ENCODE assay signal across 10 cellular contexts in genomic region chr14:68863610-68864300, GRCh38.
"Had no signal": no experiment of that assay in that cellular context is flagged by ENCODE, and none has a peak within 500 bp of the region (broad histone marks: within the 10 kb centered on the region; RNA-seq: fewer than 3 reads in every experiment).

No MANE protein-coding gene starts in this region.

- ATAC-seq: natural killer cell treated with Interleukin-12 subunit alpha and Interleukin-12 subunit beta and Interleukin-15 and Interleukin-18, amount 100 ng/mL, for 72 hours had no signal

- H3K4me3 Mint-ChIP-seq: memory B cell; natural killer cell treated with Interleukin-12 subunit alpha and Interleukin-12 subunit beta and Interleukin-15 and Interleukin-18, amount 100 ng/mL, for 72 hours had no signal

- H3K36me3 ChIP-seq: colonic mucosa, lower lobe of right lung, prostate gland, sigmoid colon, stomach had no signal

- H3K27ac Mint-ChIP-seq: memory B cell; natural killer cell treated with Interleukin-12 subunit alpha and Interleukin-12 subunit beta and Interleukin-15 and Interleukin-18, amount 100 ng/mL, for 72 hours had no signal

- H3K4me1 Mint-ChIP-seq: memory B cell had no signal

- H3K9me3 ChIP-seq: colonic mucosa, prostate gland had no signal

- H3K4me3 ChIP-seq: colonic mucosa, lower lobe of right lung, prostate gland, sigmoid colon, skin epidermis, stomach had no signal

- H3K79me2 ChIP-seq: parathyroid adenoma had no signal

- H3K27ac ChIP-seq: colonic mucosa, foreskin keratinocyte, lower lobe of right lung, parathyroid adenoma, prostate gland, skin epidermis, stomach had no signal

- H3K9me3 Mint-ChIP-seq: natural killer cell treated with Interleukin-12 subunit alpha and Interleukin-12 subunit beta and Interleukin-15 and Interleukin-18, amount 100 ng/mL, for 72 hours had no signal

- H3K27me3 Mint-ChIP-seq: memory B cell; natural killer cell treated with Interleukin-12 subunit alpha and Interleukin-12 subunit beta and Interleukin-15 and Interleukin-18, amount 100 ng/mL, for 72 hours had no signal

- H3K27me3 ChIP-seq: colonic mucosa, foreskin keratinocyte, sigmoid colon, stomach had no signal

- H3K4me1 ChIP-seq: colonic mucosa, foreskin keratinocyte, lower lobe of right lung, parathyroid adenoma, prostate gland, sigmoid colon, stomach had no signal

- H3K9ac ChIP-seq: parathyroid adenoma had no signal

- H2AFZ ChIP-seq: parathyroid adenoma had no signal
